22 cellular contexts compared by ENCODE assay signal in the genomic region with DNA sequence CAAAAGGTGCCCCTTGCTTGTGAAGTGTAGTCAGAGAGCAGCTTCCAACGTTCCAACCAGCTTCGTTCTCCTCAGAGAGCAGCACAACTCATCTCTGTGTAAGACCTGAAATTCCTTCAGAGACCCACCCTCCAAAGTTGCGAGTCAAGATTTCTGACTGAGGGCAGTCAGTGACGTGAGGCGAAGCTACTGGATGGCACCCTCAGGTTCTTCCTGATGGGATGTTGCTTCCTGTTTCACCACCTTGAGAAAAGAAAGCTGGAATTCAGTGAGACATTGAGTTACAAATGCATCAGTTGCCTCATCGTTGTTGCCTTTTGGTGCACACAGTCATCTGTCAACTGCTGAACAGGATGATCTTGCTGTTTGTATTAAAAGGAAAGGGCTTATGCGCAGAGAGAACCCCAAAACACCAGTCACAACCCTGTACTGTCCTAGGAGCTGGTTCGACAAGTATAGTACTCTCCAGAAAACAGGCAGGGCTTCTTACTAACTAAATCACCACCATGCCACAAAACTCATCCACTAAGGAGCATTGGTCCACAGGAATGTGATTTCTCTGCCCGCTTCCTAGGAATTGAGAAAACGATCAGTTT. TPM values are rescaled to one million over a fixed set of nuclear protein-coding genes. Genes with fewer than 3 reads are reported as not detected.
"Had no signal": no experiment of that assay in that cellular context is flagged by ENCODE, and none has a peak within 500 bp of the region (broad histone marks: within the 10 kb centered on the region; RNA-seq: fewer than 3 reads in every experiment).

TSS of gene CERS3 (minus strand) at position 118 of the 596 bp plus-strand sequence. CDS start 27,101 bp downstream, outside the sequence.

- H3K27me3 ChIP-seq: neutrophil, pancreas, right lobe of liver had no signal

- H3K9me3 ChIP-seq: esophagus muscularis mucosa, neutrophil, pancreas, right lobe of liver, tibial artery had no signal

- H3K4me3 Mint-ChIP-seq: activated T-cell treated with anti-CD3 and anti-CD28 coated beads, Interleukin-2, amount 50 U/mL, for 72 hours; natural killer cell treated with Interleukin-12 subunit alpha and Interleukin-12 subunit beta and Interleukin-15 and Interleukin-18, amount 100 ng/mL, for 72 hours; stimulated activated effector memory CD8-positive, alpha-beta T cell treated with anti-CD3 and anti-CD28 coated beads, Interleukin-12 subunit alpha, Interleukin-12 subunit beta, amount 100 ng/mL, for 72 hours had no signal

- H3K27ac Mint-ChIP-seq: activated T-cell treated with anti-CD3 and anti-CD28 coated beads, Interleukin-2, amount 50 U/mL, for 72 hours; natural killer cell treated with Interleukin-12 subunit alpha and Interleukin-12 subunit beta and Interleukin-15 and Interleukin-18, amount 100 ng/mL, for 72 hours; stimulated activated effector memory CD8-positive, alpha-beta T cell treated with anti-CD3 and anti-CD28 coated beads, Interleukin-12 subunit alpha, Interleukin-12 subunit beta, amount 100 ng/mL, for 72 hours had no signal

- H3K4me1 ChIP-seq: pancreas had no signal

- H3K4me3 ChIP-seq: coronary artery, esophagus muscularis mucosa, pancreas, right lobe of liver, tibial artery had no signal

- H3K36me3 Mint-ChIP-seq: brain; natural killer cell treated with Interleukin-12 subunit alpha and Interleukin-12 subunit beta and Interleukin-15 and Interleukin-18, amount 100 ng/mL, for 72 hours; stimulated activated effector memory CD8-positive, alpha-beta T cell treated with anti-CD3 and anti-CD28 coated beads, Interleukin-12 subunit alpha, Interleukin-12 subunit beta, amount 100 ng/mL, for 72 hours had no signal

- H3K27ac ChIP-seq: coronary artery, esophagus muscularis mucosa, neutrophil, pancreas, right lobe of liver, tibial artery had no signal

- ATAC-seq: activated T-cell treated with anti-CD3 and anti-CD28 coated beads, Interleukin-2, amount 50 U/mL, for 72 hours; natural killer cell treated with Interleukin-12 subunit alpha and Interleukin-12 subunit beta and Interleukin-15 and Interleukin-18, amount 100 ng/mL, for 72 hours; pancreas; right lobe of liver; stimulated activated effector memory CD8-positive, alpha-beta T cell treated with anti-CD3 and anti-CD28 coated beads, Interleukin-12 subunit alpha, Interleukin-12 subunit beta, amount 100 ng/mL, for 72 hours had no signal

- H3K36me3 ChIP-seq: esophagus muscularis mucosa, neutrophil, pancreas, right lobe of liver, tibial artery had no signal

- H3K9me3 Mint-ChIP-seq: activated T-cell treated with anti-CD3 and anti-CD28 coated beads, Interleukin-2, amount 50 U/mL, for 72 hours; natural killer cell treated with Interleukin-12 subunit alpha and Interleukin-12 subunit beta and Interleukin-15 and Interleukin-18, amount 100 ng/mL, for 72 hours; stimulated activated effector memory CD8-positive, alpha-beta T cell treated with anti-CD3 and anti-CD28 coated beads, Interleukin-12 subunit alpha, Interleukin-12 subunit beta, amount 100 ng/mL, for 72 hours had no signal

- FAIRE-seq: pancreas, urothelium cell line had no signal

- DNase-seq: activated CD4-positive, alpha-beta T cell treated with anti-CD3 and anti-CD28 coated beads, Interleukin-2, amount 50 U/mL, for 1 hour; activated CD4-positive, CD25-positive, alpha-beta regulatory T cell treated with anti-CD3 and anti-CD28 coated beads, Interleukin-2, amount 50 U/mL, for 72 hours; activated CD8-positive, alpha-beta memory T cell treated with anti-CD3 and anti-CD28 coated beads for 24 hours; activated effector memory CD4-positive, alpha-beta T cell treated with anti-CD3 and anti-CD28 coated beads, Interleukin-2, amount 50 U/mL, for 16 hours; activated T-cell treated with anti-CD3 and anti-CD28 coated beads, Interleukin-2, amount 50 U/mL, for 72 hours; anterior cingulate cortex; mesendoderm; pancreas; right lobe of liver; stimulated activated CD4-positive, alpha-beta T cell treated with anti-CD3 and anti-CD28 coated beads, Interleukin-4, amount 100 ng/mL, for 24 hours; T-helper 2 cell; tibial artery had no signal

- H3K4me1 Mint-ChIP-seq: stimulated activated effector memory CD8-positive, alpha-beta T cell treated with anti-CD3 and anti-CD28 coated beads, Interleukin-12 subunit alpha, Interleukin-12 subunit beta, amount 100 ng/mL, for 72 hours had no signal

RNA-seq across cellular contexts. Expression of gene CERS3, which starts in this region (rescaled TPM):
- total RNA-seq: glomerular endothelial cell, liver, pulmonary artery endothelial cell, right lobe of liver had no signal
